8 cellular contexts compared by ENCODE assay signal in genomic region chr22:50498322-50498861, GRCh38. TPM values are rescaled to one million over a fixed set of nuclear protein-coding genes. Genes with fewer than 3 reads are reported as not detected.
A peak's percentile ranks its signal among the peaks of the same experiment; 100 is the strongest.
DNase-seq lines count a peak whose midpoint lies in the region; ATAC-seq and TF ChIP-seq lines count a peak whose summit lies in the region.

No MANE protein-coding gene starts in this region.

- H3K4me3 Mint-ChIP-seq in brain = no peak overlapping the region

- peaks cover 10% of the 10 kb centered on the region for H3K27me3 Mint-ChIP-seq in brain

- CTCF ChIA-PET in GM10248 (lab: Yijun Ruan, JAX) = interaction anchor here (0.7 to 2.8 kb wide), 32 partner anchors 8 to 257 kb away, joined by 3 to 12 read pairs (median 4); partner anchors contain the start of genes ADM2, LMF2, MIOX and NCAPH2

- TF ChIP-seq CTCF in GM10248 (IDR thresholded peaks at IDR 0.05; ENCODE audit: control extremely low read depth, extremely low read depth, low read depth, missing control alignments) (peak; percentile 75), brain (conservative IDR thresholded peaks at IDR 0.05) (peak; percentile 44 to 70)

- ATAC-seq in HG02798 (IDR thresholded peaks at IDR 0.05; ENCODE audit: poor library complexity, unreplicated experiment) (no peak), GM21447 (IDR thresholded peaks at IDR 0.05; ENCODE audit: unreplicated experiment) (no peak)

- no peaks in the 10 kb centered on the region for H3K4me1 Mint-ChIP-seq in brain

- POLR2A ChIA-PET in GM10248 (lab: Yijun Ruan, JAX) = interaction anchor here (0.6 to 0.7 kb wide), 2 partner anchors 237 to 574 kb away, joined by 3 to 6 read pairs; partner anchors contain the start of gene MAPK12

- H3K36me3 Mint-ChIP-seq in brain = no peaks in the 10 kb centered on the region

- DNase-seq in GM10248 (ENCODE audit: extremely low spot score) = peak; percentile 72
- peak; percentile 82 for DNase-seq in NCI-H1694 (lab: John Stamatoyannopoulos, UW)
- DNase-seq in UCSD-AML1 (lab: John Stamatoyannopoulos, UW; ENCODE audit: unreplicated experiment) = peak; percentile 64
- peak; percentile 82 for DNase-seq in iPS-NIHi11 (ENCODE audit: low spot score)
- DNase-seq in stimulated activated CD4-positive, alpha-beta T cell treated with anti-CD3 and anti-CD28 coated beads, Interleukin-15, amount 100 ng/mL, for 48 hours (ENCODE audit: low read depth in 2 of 2) = peak; percentile 44 to 72

- H3K9me3 Mint-ChIP-seq in brain = no peaks in the 10 kb centered on the region

- no peak overlapping the region for H3K27ac Mint-ChIP-seq in brain

RNA-seq across cellular contexts. Expression of gene LMF2, which starts 9.1 kb away (rescaled TPM):
- polyA plus RNA-seq in brain (ENCODE audit: insufficient read depth, low read depth, low replicate concordance) = 68.1 TPM

RNA-seq across cellular contexts. Expression of gene NCAPH2, which starts 9.6 kb away (rescaled TPM):
- 83.9 TPM for polyA plus RNA-seq in brain (ENCODE audit: insufficient read depth, low read depth, low replicate concordance)

RNA-seq across cellular contexts. Expression of gene MIOX, which starts 11.7 kb away (rescaled TPM):
- polyA plus RNA-seq in brain (ENCODE audit: insufficient read depth, low read depth, low replicate concordance) = 0.61 TPM

RNA-seq across cellular contexts. Expression of gene ADM2, which starts 17.0 kb away (rescaled TPM):
- 15.2 TPM for polyA plus RNA-seq in brain (ENCODE audit: insufficient read depth, low read depth, low replicate concordance)

RNA-seq across cellular contexts. Expression of gene SBF1, which starts 23.6 kb away (rescaled TPM):
- 77.0 TPM for polyA plus RNA-seq in brain (ENCODE audit: insufficient read depth, low read depth, low replicate concordance)
